18 cellular contexts compared by ENCODE assay signal in the genomic region with DNA sequence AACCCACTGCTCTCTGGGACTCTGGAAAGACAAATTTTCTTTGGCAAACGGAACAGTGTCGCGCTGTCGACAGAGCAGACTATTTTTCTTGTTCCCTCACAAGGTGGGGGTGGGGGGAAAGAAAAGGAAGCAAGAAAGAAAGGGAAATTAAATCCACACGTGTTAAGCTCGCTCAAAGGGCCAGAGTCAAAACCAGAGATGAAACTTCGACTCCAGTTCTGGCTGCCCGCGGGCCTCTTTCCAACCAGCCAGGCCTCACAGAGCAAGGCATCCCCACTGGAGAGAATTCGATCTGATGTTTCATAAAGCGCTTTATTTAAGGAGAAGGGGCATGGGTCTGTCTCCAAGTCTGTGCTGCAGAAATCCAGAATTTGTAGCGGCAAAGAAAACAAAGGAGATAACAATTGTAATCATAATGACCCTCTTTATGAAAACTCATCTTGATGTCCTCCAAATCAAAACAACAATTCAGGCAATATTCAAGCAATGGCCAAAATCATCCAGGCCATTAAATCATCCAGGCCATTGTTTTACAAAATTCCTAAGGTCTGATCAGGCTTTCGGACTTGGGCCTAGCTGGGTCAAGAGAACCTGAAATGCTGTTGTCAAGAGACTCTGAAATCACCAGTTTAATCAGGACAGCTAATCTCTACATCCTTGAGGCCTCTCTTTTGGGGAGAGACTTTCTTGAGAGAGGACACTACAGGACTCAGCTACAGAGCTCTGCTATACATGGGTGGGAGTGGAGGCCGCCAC. TPM values are rescaled to one million over a fixed set of nuclear protein-coding genes. Genes with fewer than 3 reads are reported as not detected.
A peak's percentile ranks its signal among the peaks of the same experiment; 100 is the strongest.
DNase-seq lines count a peak whose midpoint lies in the region; ATAC-seq and TF ChIP-seq lines count a peak whose summit lies in the region.
"Had no signal": no experiment of that assay in that cellular context is flagged by ENCODE, and none has a peak within 500 bp of the region (broad histone marks: within the 10 kb centered on the region; RNA-seq: fewer than 3 reads in every experiment).

No MANE protein-coding gene starts in this region.

- H3K9me1 ChIP-seq in IMR-90 (ENCODE audit: insufficient read depth, low read length), result no peaks in the 10 kb centered on the region; the same call in 1 of the 2 replicates

- H2BK120ac ChIP-seq in IMR-90 (ENCODE audit: low read depth, low read length), result peak overlapping the region; percentile 88

- H3K4me1 ChIP-seq in breast epithelium, result no peaks in the 10 kb centered on the region
- H3K4me1 ChIP-seq in mammary epithelial cell (ENCODE audit: insufficient read depth, low read length), result no peaks in the 10 kb centered on the region
- peaks cover 30% of the 10 kb centered on the region for H3K4me1 ChIP-seq in IMR-90 (ENCODE audit: control insufficient read depth, insufficient read depth, low read length)
- H3K4me1 ChIP-seq in fibroblast of lung (ENCODE audit: control insufficient read depth, extremely low read depth, insufficient read depth, low read length), result peaks cover 16% of the 10 kb centered on the region

- peak overlapping the region; percentile 97 for H3K14ac ChIP-seq in IMR-90 (replicated peaks; ENCODE audit: low read depth, low read length)

- dilution Hi-C loops in mammary epithelial cell (cut with HindIII; ENCODE audit: low sequenced_read_pairs) (no loop called here), IMR-90 (cut with HindIII; ENCODE audit: low sequenced_read_pairs, unreplicated experiment) (no loop called here)

- BruUV-seq in mammary epithelial cell (replicated peaks; lab: Mats Ljungman, UMichigan), result no TSS peak
- BruUV-seq in IMR-90 (replicated peaks; lab: Mats Ljungman, UMichigan), result no TSS peak

- H2BK20ac ChIP-seq in IMR-90 (ENCODE audit: low read depth, low read length), result peak overlapping the region; percentile 89

- intact Hi-C loops in breast epithelium (cut with DNase I; ENCODE audit: low total_unique reads), result no loop called here
- intact Hi-C loops in mammary epithelial cell (cut with micrococcal nuclease), result no loop called here
- intact Hi-C loops in IMR-90 (cut with micrococcal nuclease), result loop anchor here (2.0 kb wide), 1 partner anchor 14 kb away; no protein-coding TSS in a partner anchor

- TF ChIP-seq POLR2A in breast epithelium (IDR thresholded peaks at IDR 0.05) (no peak), IMR-90 (IDR thresholded peaks at IDR 0.05; ENCODE audit: low read depth, low read length) (no peak)

- CTCF ChIA-PET in mammary epithelial cell (lab: Charles Lee; ENCODE audit: low non-redundant PET), result no interaction called here
- CTCF ChIA-PET in IMR-90 (lab: Yijun Ruan, JAX), result interaction anchor here (2.6 kb wide), 1 partner anchor 97 kb away, joined by 9 read pairs; no protein-coding TSS in a partner anchor

- 80% methylated on average over 10 of the region's 14 CpGs for WGBS in mammary epithelial cell (ENCODE audit: low coverage, missing lambda C conversion rate)
- WGBS in IMR-90 (ENCODE audit: extremely low coverage in 2 of 2, insufficient read length in 1 of 2), 2 experiments, result 0% methylated on average over 1 of the region's 14 CpGs; no CpG with 5 or more reads in 1 of the 2 experiments

- H3K4ac ChIP-seq in IMR-90 (ENCODE audit: low read depth, low read length), result peak overlapping the region; percentile 97

- peak overlapping the region; percentile 95 for H2AK9ac ChIP-seq in IMR-90 (replicated peaks; ENCODE audit: low read depth, low read length, poor library complexity)

- TF ChIP-seq CTCF in breast epithelium (IDR thresholded peaks at IDR 0.05), result no peak
- TF ChIP-seq CTCF in mammary epithelial cell (conservative IDR thresholded peaks at IDR 0.05 in 1 of 2, IDR thresholded peaks at IDR 0.05 in 1 of 2; ENCODE audit: extremely low read depth in 1 of 2, insufficient read depth in 1 of 2, low read depth in 1 of 2, low read length in 2 of 2), result no peak
- no peak for TF ChIP-seq CTCF in IMR-90 (conservative IDR thresholded peaks at IDR 0.05; ENCODE audit: low read depth, low read length)
- TF ChIP-seq CTCF in fibroblast of lung (conservative IDR thresholded peaks at IDR 0.05 in 1 of 2, IDR thresholded peaks at IDR 0.05 in 1 of 2; ENCODE audit: low read depth in 1 of 2, low read length in 2 of 2), result no peak

- H3K56ac ChIP-seq in IMR-90 (ENCODE audit: extremely low read depth, insufficient read depth, low read length), result peak overlapping the region; percentile 99

- peak overlapping the region; percentile 91; the same call in 2 of the 3 replicates for H2BK15ac ChIP-seq in IMR-90 (ENCODE audit: low read depth, low read length)

- H3K4me2 ChIP-seq in mammary epithelial cell (ENCODE audit: insufficient read depth, low read depth, low read length), result no peak overlapping the region
- peak overlapping the region; percentile 72 for H3K4me2 ChIP-seq in IMR-90 (ENCODE audit: low read depth, low read length)
- H3K4me2 ChIP-seq in fibroblast of lung (ENCODE audit: extremely low read depth, insufficient read depth, low read length), result peak overlapping the region; percentile 73
- H3K4me2 ChIP-seq: KMS-11 had no signal

- H4K20me1 ChIP-seq in mammary epithelial cell (ENCODE audit: insufficient read depth, low read length) (no peaks in the 10 kb centered on the region), IMR-90 (ENCODE audit: insufficient read depth, low read length) (no peaks in the 10 kb centered on the region), fibroblast of lung (ENCODE audit: control insufficient read depth, extremely low read depth, insufficient read depth, low read length) (no peaks in the 10 kb centered on the region)

- in situ Hi-C loops in mammary epithelial cell (cut with MboI; ENCODE audit: low sequenced_read_pairs in 2 of 2) (no loop called here), IMR-90 (cut with MboI; ENCODE audit: low sequenced_read_pairs) (loop anchor here (25.0 kb wide), 2 partner anchors 926 to 1224 kb away; a partner anchor contains a TSS)

- no peaks in the 10 kb centered on the region for H3K36me3 ChIP-seq in breast epithelium
- no peaks in the 10 kb centered on the region for H3K36me3 ChIP-seq in mammary epithelial cell (ENCODE audit: insufficient read depth, low read length)
- no peaks in the 10 kb centered on the region for H3K36me3 ChIP-seq in IMR-90 (ENCODE audit: control insufficient read depth, insufficient read depth, low read length)
- no peaks in the 10 kb centered on the region for H3K36me3 ChIP-seq in fibroblast of lung (ENCODE audit: control insufficient read depth, insufficient read depth, low read length)

- H3K79me1 ChIP-seq in IMR-90 (ENCODE audit: low read depth in 1 of 2, low read length in 2 of 2), result peaks cover 11 to 45% of the 10 kb centered on the region in 2 experiments; a peak in 3 of 4 replicates

- H3K79me2 ChIP-seq in mammary epithelial cell (ENCODE audit: insufficient read depth, low read length) (no peaks in the 10 kb centered on the region), fibroblast of lung (ENCODE audit: control insufficient read depth, insufficient read depth, low read length) (peaks cover 93% of the 10 kb centered on the region)

- ATAC-seq in IMR-90 (ENCODE audit: low read depth), result no peak
- ATAC-seq: Panc1 had no signal

- peak overlapping the region; percentile 90 for H4K91ac ChIP-seq in IMR-90 (ENCODE audit: insufficient read depth, low read depth, low read length)

- peak overlapping the region; percentile 98 for H3K23ac ChIP-seq in IMR-90 (ENCODE audit: low read depth, low read length)

- no peak for TF ChIP-seq RAD21 in IMR-90 (IDR thresholded peaks at IDR 0.05; ENCODE audit: low read length)

- H2AK5ac ChIP-seq in IMR-90 (ENCODE audit: low read depth, low read length), result peak overlapping the region; percentile 87

- H3K27me3 ChIP-seq in breast epithelium, result peaks cover 0 to 97% of the 10 kb centered on the region in 2 donors
- H3K27me3 ChIP-seq in mammary epithelial cell (ENCODE audit: insufficient read depth, low read length), result peaks cover 44% of the 10 kb centered on the region
- no peaks in the 10 kb centered on the region for H3K27me3 ChIP-seq in IMR-90 (ENCODE audit: control insufficient read depth, insufficient read depth, low read length)
- H3K27me3 ChIP-seq in fibroblast of lung (ENCODE audit: control insufficient read depth, insufficient read depth, low read length), result no peaks in the 10 kb centered on the region

- DNase-seq in breast epithelium (ENCODE audit: low spot score in 2 of 2), result no peak
- no peak for DNase-seq in mammary epithelial cell
- DNase-seq in IMR-90, result peak; percentile 68
- DNase-seq in fibroblast of lung (ENCODE audit: low read depth in 2 of 2), result peak in 1 of 2 donors; percentile 76
- DNase-seq in retina, result peak; percentile 42
- DNase-seq in NCI-H774 (lab: John Stamatoyannopoulos, UW), result no peak
- DNase-seq in inferior parietal cortex (ENCODE audit: extremely low spot score), result no peak
- no peak for DNase-seq in putamen (ENCODE audit: low spot score)
- DNase-seq: C1 segment of cervical spinal cord, NCI-H187 treated with DMSO at 0.1 percent for 48 hours, NCI-H2171, NCI-H446 treated with DMSO at 0.1 percent for 48 hours, NCI-H82, SHP77 treated with DMSO at 0.1 percent for 48 hours had no signal

- H3K27ac ChIP-seq in breast epithelium (peak overlapping the region; percentile 36 to 66), mammary epithelial cell (ENCODE audit: insufficient read depth, low read depth, low read length) (no peak overlapping the region), IMR-90 (ENCODE audit: insufficient read depth, low read length) (peak overlapping the region; percentile 100), fibroblast of lung (ENCODE audit: insufficient read depth, low read length) (peak overlapping the region; percentile 92)
- H3K27ac ChIP-seq: 22Rv1, KMS-11 had no signal

- H2AFZ ChIP-seq in mammary epithelial cell (ENCODE audit: low read depth, low read length) (no peak overlapping the region), IMR-90 (replicated peaks; ENCODE audit: low read length, poor library complexity) (peak overlapping the region; percentile 76), fibroblast of lung (ENCODE audit: low read length) (no peak overlapping the region)

- no peak overlapping the region for H3K9ac ChIP-seq in mammary epithelial cell (ENCODE audit: insufficient read depth, low read length)
- H3K9ac ChIP-seq in IMR-90 (ENCODE audit: low read depth, low read length), result peak overlapping the region; percentile 99
- peak overlapping the region; percentile 16 for H3K9ac ChIP-seq in fibroblast of lung (ENCODE audit: insufficient read depth, low read length)
- H3K9ac ChIP-seq: KMS-11 had no signal

- POLR2A ChIA-PET in IMR-90 (lab: Charles Lee; ENCODE audit: unreplicated experiment), result no interaction called here

- H3K9me3 ChIP-seq in breast epithelium (no peaks in the 10 kb centered on the region), mammary epithelial cell (replicated peaks; ENCODE audit: insufficient read depth, low read length) (no peaks in the 10 kb centered on the region), IMR-90 (ENCODE audit: control insufficient read depth, insufficient read depth, low read length) (no peaks in the 10 kb centered on the region), fibroblast of lung (ENCODE audit: control insufficient read depth, insufficient read depth, low read depth, low read length) (no peaks in the 10 kb centered on the region)

- H4K5ac ChIP-seq in IMR-90 (ENCODE audit: low read depth, low read length), result peak overlapping the region; percentile 93

- H3K4me3 ChIP-seq in breast epithelium, result no peak overlapping the region
- no peak overlapping the region for H3K4me3 ChIP-seq in mammary epithelial cell (replicated peaks in 1 of 3; ENCODE audit: insufficient read depth in 1 of 3, low read depth in 2 of 3, low read length in 3 of 3)
- H3K4me3 ChIP-seq in IMR-90 (ENCODE audit: insufficient read depth, low read depth, low read length), result peak overlapping the region; percentile 97
- peak overlapping the region; percentile 38 to 86 (median 58) for H3K4me3 ChIP-seq in fibroblast of lung (replicated peaks in 1 of 4; ENCODE audit: control extremely low read depth in 1 of 4, insufficient read depth in 1 of 4, low read depth in 3 of 4, low read length in 4 of 4)

- H2BK5ac ChIP-seq in IMR-90 (ENCODE audit: low read depth, low read length, poor library complexity, severe bottlenecking), result peak overlapping the region; percentile 95

- H4K8ac ChIP-seq in IMR-90 (ENCODE audit: low read depth in 2 of 2, low read length in 2 of 2), result peak overlapping the region; percentile 90 to 94

- H3K18ac ChIP-seq in IMR-90 (ENCODE audit: low read depth, low read length), result peak overlapping the region; percentile 87

RNA-seq across cellular contexts. Expression of a gene that starts 5.3 kb away (rescaled TPM):
- total RNA-seq in breast epithelium (10 to 100 TPM in 1 of 3 donors, 1 to 10 TPM in 2; 2.2 to 10.2 (median 6.2) TPM), mammary epithelial cell (not detected), IMR-90 (2012; rRNA removed) (10.8 and 13.3 TPM in 2 replicates), fibroblast of lung (13.1 and 16.8 TPM in 2 replicates)
- polyA plus RNA-seq in mammary epithelial cell (not detected), IMR-90 (2012; rRNA removed) (14.7 and 16.6 TPM in 2 replicates), fibroblast of lung (15.9 and 19.4 TPM in 2 replicates)
- polyA minus RNA-seq in mammary epithelial cell (not detected), fibroblast of lung (ENCODE audit: low replicate concordance) (29.6 and 41.9 TPM in 2 replicates)
- polyA plus RNA-seq in IMR-90 (2012; cell fraction: cytosol; rRNA removed), result 8.9 and 16.8 TPM in 2 replicates
- polyA plus RNA-seq in IMR-90 (2012; cell fraction: nucleus; rRNA removed; ENCODE audit: low replicate concordance), result 36.1 and 51.2 TPM in 2 replicates
- polyA plus RNA-seq in fibroblast of lung (2012), result 11.2 and 14.7 TPM in 2 replicates
- total RNA-seq: MCF 10A had no signal

Comparison
In these comparisons a context has a peak if more than half of its experiments do, and no peak if none do; other contexts are left out.
1. DNase-seq: peak in IMR-90 (single experiment) and retina (single experiment); none in breast epithelium (0 of 2), mammary epithelial cell (single experiment), NCI-H774 (single experiment), inferior parietal cortex (single experiment) and putamen (single experiment).
2. H3K4me3 ChIP-seq: peak in IMR-90 (single experiment) and fibroblast of lung (4 of 4); none in breast epithelium (0 of 3) and mammary epithelial cell (0 of 3).